In genomic region chr6:144953552-144954240, GRCh38 we compare ENCODE assay signal across 12 cellular contexts.
DNase-seq lines count a peak whose midpoint lies in the region; ATAC-seq, FAIRE-seq and TF ChIP-seq lines count a peak whose summit lies in the region.
"Had no signal": no experiment of that assay in that cellular context is flagged by ENCODE, and none has a peak within 500 bp of the region (broad histone marks: within the 10 kb centered on the region; RNA-seq: fewer than 3 reads in every experiment).

No MANE protein-coding gene starts in this region.

- H3K4me3 ChIP-seq in AG10803 (ENCODE audit: low read length): no peak overlapping the region
- no peak overlapping the region for H3K4me3 ChIP-seq in bronchial epithelial cell (ENCODE audit: low read depth, low read length)
- H3K4me3 ChIP-seq: Peyer's patch had no signal

- CTCF ChIA-PET in activated naive CD4-positive, alpha-beta T cell treated with anti-CD3 and anti-CD28 coated beads, Interleukin-2, amount 10 ng/mL, durations not matched to agents 7 days and 5 days (lab: Charles Lee): no interaction called here

- FAIRE-seq in bronchial epithelial cell (lab: Jason Lieb, UNC): no peak

- H3K36me3 ChIP-seq in bronchial epithelial cell (ENCODE audit: control insufficient read depth, insufficient read depth, low read length): no peaks in the 10 kb centered on the region
- H3K36me3 ChIP-seq: Peyer's patch had no signal

- H3K27ac Mint-ChIP-seq in activated naive CD4-positive, alpha-beta T cell treated with anti-CD3 and anti-CD28 coated beads, Interleukin-2, amount 10 ng/mL, durations not matched to agents 7 days and 5 days: no peak overlapping the region

- no peaks in the 10 kb centered on the region for H3K9me3 Mint-ChIP-seq in activated naive CD4-positive, alpha-beta T cell treated with anti-CD3 and anti-CD28 coated beads, Interleukin-2, amount 10 ng/mL, durations not matched to agents 7 days and 5 days

- no peaks in the 10 kb centered on the region for H3K36me3 Mint-ChIP-seq in activated naive CD4-positive, alpha-beta T cell treated with anti-CD3 and anti-CD28 coated beads, Interleukin-2, amount 10 ng/mL, durations not matched to agents 7 days and 5 days

- H3K27me3 ChIP-seq in bronchial epithelial cell (ENCODE audit: control insufficient read depth, insufficient read depth, low read length): no peaks in the 10 kb centered on the region
- H3K27me3 ChIP-seq: Peyer's patch had no signal

- no peak for ATAC-seq in HG03108 (IDR thresholded peaks at IDR 0.05; ENCODE audit: unreplicated experiment)
- ATAC-seq in GM18498 (IDR thresholded peaks at IDR 0.05; ENCODE audit: unreplicated experiment): no peak

- DNase-seq in AG10803 (ENCODE audit: low read depth) (peak; percentile 84), LHCN-M2 (ENCODE audit: low read depth) (peak; percentile 93), bronchial epithelial cell (ENCODE audit: low read depth) (peak; percentile 74), kidney tubule cell (ENCODE audit: low spot score) (peak; percentile 95), T-helper 2 cell (no peak)
- no peak for DNase-seq in activated naive CD4-positive, alpha-beta T cell treated with anti-CD3 and anti-CD28 coated beads, Interleukin-2, amount 10 ng/mL, durations not matched to agents 7 days and 5 days
- DNase-seq: activated CD8-positive, alpha-beta memory T cell treated with anti-CD3 and anti-CD28 coated beads, Interleukin-2, amount 50 U/mL, for 4 hours; amniotic stem cell; C1 segment of cervical spinal cord; Peyer's patch had no signal

- peaks cover 9% of the 10 kb centered on the region for H3K27me3 Mint-ChIP-seq in activated naive CD4-positive, alpha-beta T cell treated with anti-CD3 and anti-CD28 coated beads, Interleukin-2, amount 10 ng/mL, durations not matched to agents 7 days and 5 days

- no peaks in the 10 kb centered on the region for H3K4me1 Mint-ChIP-seq in activated naive CD4-positive, alpha-beta T cell treated with anti-CD3 and anti-CD28 coated beads, Interleukin-2, amount 10 ng/mL, durations not matched to agents 7 days and 5 days

- H3K4me3 Mint-ChIP-seq in activated naive CD4-positive, alpha-beta T cell treated with anti-CD3 and anti-CD28 coated beads, Interleukin-2, amount 10 ng/mL, durations not matched to agents 7 days and 5 days: no peak overlapping the region

- TF ChIP-seq CTCF in AG10803 (conservative IDR thresholded peaks at IDR 0.05; ENCODE audit: low read length): no peak
- TF ChIP-seq CTCF in bronchial epithelial cell (IDR thresholded peaks at IDR 0.05; ENCODE audit: insufficient read depth, low read length, severe bottlenecking): no peak

Comparison
In these comparisons a context has a peak if more than half of its experiments do, and no peak if none do; other contexts are left out.
1. DNase-seq: peak in AG10803 (single experiment), LHCN-M2 (single experiment), bronchial epithelial cell (single experiment) and kidney tubule cell (single experiment); none in T-helper 2 cell (0 of 5) and activated naive CD4-positive, alpha-beta T cell treated with anti-CD3 and anti-CD28 coated beads, Interleukin-2, amount 10 ng/mL, durations not matched to agents 7 days and 5 days (single experiment).